In genomic region chr7:26659121-26659520, GRCh38 we compare ENCODE assay signal across 15 cellular contexts.
"Had no signal": no experiment of that assay in that cellular context is flagged by ENCODE, and none has a peak within 500 bp of the region (broad histone marks: within the 10 kb centered on the region; RNA-seq: fewer than 3 reads in every experiment).

No MANE protein-coding gene starts in this region.

- H3K27me3 Mint-ChIP-seq: naive B cell; stimulated activated naive CD8-positive, alpha-beta T cell treated with anti-CD3 and anti-CD28 coated beads, Interleukin-15, Interleukin-2, amounts not matched to agents 100 ng/mL and 50 ng/mL, for 24 hours had no signal

- H3K4me1 Mint-ChIP-seq: naive B cell had no signal

- DNase-seq: activated CD4-positive, alpha-beta T cell treated with anti-CD3 and anti-CD28 coated beads for 36 hours; activated CD8-positive, alpha-beta memory T cell treated with anti-CD3 and anti-CD28 coated beads, Interleukin-2, amount 50 U/mL, for 4 hours; activated CD8-positive, alpha-beta T cell treated with anti-CD3 and anti-CD28 coated beads for 36 hours; activated naive CD4-positive, alpha-beta T cell; aorta; esophagus squamous epithelium; foreskin fibroblast; head of caudate nucleus; left colon; naive B cell; stimulated activated CD4-positive, alpha-beta T cell treated with anti-CD3 and anti-CD28 coated beads, Interleukin-2, amount 100 ng/mL, for 48 hours; T-helper 9 cell; uterus had no signal

- H3K27ac Mint-ChIP-seq: activated CD4-positive, alpha-beta T cell treated with anti-CD3 and anti-CD28 coated beads for 36 hours; activated CD8-positive, alpha-beta T cell treated with anti-CD3 and anti-CD28 coated beads for 36 hours; activated T-helper 1 cell treated with anti-CD3 and anti-CD28 coated beads, Interleukin-12 subunit alpha, Interleukin-12 subunit beta, Interleukin-2, Interleukin-4 antibody, amounts not matched to agents 30 ng/mL and 10 ng/mL and 1 ng/mL, durations not matched to agents 14 hours and 24 hours and 36 hours; naive B cell; stimulated activated naive CD8-positive, alpha-beta T cell treated with anti-CD3 and anti-CD28 coated beads, Interleukin-15, Interleukin-2, amounts not matched to agents 100 ng/mL and 50 ng/mL, for 24 hours had no signal

- H3K36me3 Mint-ChIP-seq: naive B cell had no signal

- H3K9me3 Mint-ChIP-seq: activated CD8-positive, alpha-beta T cell treated with anti-CD3 and anti-CD28 coated beads for 36 hours; activated T-helper 1 cell treated with anti-CD3 and anti-CD28 coated beads, Interleukin-12 subunit alpha, Interleukin-12 subunit beta, Interleukin-2, Interleukin-4 antibody, amounts not matched to agents 30 ng/mL and 10 ng/mL and 1 ng/mL, durations not matched to agents 14 hours and 24 hours and 36 hours; naive B cell; stimulated activated naive CD8-positive, alpha-beta T cell treated with anti-CD3 and anti-CD28 coated beads, Interleukin-15, Interleukin-2, amounts not matched to agents 100 ng/mL and 50 ng/mL, for 24 hours had no signal

- ATAC-seq: activated CD4-positive, alpha-beta T cell treated with anti-CD3 and anti-CD28 coated beads for 36 hours; activated CD8-positive, alpha-beta T cell treated with anti-CD3 and anti-CD28 coated beads for 36 hours; left colon had no signal

- H3K4me3 Mint-ChIP-seq: activated CD4-positive, alpha-beta T cell treated with anti-CD3 and anti-CD28 coated beads for 36 hours; activated CD8-positive, alpha-beta T cell treated with anti-CD3 and anti-CD28 coated beads for 36 hours; activated T-helper 1 cell treated with anti-CD3 and anti-CD28 coated beads, Interleukin-12 subunit alpha, Interleukin-12 subunit beta, Interleukin-2, Interleukin-4 antibody, amounts not matched to agents 30 ng/mL and 10 ng/mL and 1 ng/mL, durations not matched to agents 14 hours and 24 hours and 36 hours; naive B cell; stimulated activated naive CD8-positive, alpha-beta T cell treated with anti-CD3 and anti-CD28 coated beads, Interleukin-15, Interleukin-2, amounts not matched to agents 100 ng/mL and 50 ng/mL, for 24 hours had no signal
